Comparison of ENCODE assay signal across 8 cellular contexts in the genomic region with DNA sequence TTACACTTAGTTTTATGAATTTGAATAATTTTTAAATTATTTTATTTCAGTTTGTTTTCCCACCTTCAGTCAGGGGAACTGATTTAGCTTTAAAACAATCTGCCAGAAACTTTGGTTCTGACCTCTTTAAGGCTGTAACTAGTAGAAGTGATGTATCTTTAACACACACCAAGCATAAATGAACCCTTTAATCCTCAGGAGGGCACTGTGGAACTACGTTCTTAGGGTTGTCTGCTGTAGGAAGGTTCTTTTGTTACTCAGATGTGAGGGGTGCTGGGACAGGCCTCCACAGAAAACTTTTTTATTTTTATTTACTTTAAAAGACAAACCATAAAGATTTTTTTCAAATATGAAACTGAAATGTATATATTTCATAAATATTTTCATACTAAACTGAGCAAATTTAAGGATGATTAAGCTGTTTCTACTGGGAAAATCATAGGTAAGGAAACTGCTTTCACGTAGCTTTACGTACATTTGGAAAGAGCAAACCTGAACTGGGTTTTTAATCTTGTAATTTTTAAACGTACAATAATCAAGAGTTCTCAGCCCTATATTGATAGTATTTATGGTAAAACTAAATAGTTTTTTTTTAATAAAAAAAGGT. TPM values are rescaled to one million over a fixed set of nuclear protein-coding genes. Genes with fewer than 3 reads are reported as not detected.
DNase-seq lines count a peak whose midpoint lies in the region; ATAC-seq and TF ChIP-seq lines count a peak whose summit lies in the region.

No MANE protein-coding gene starts in this region.

- ATAC-seq in right cardiac atrium, result peak in 1 of 2 donors; percentile 68

- H3K4me1 ChIP-seq in right cardiac atrium (ENCODE audit: control insufficient read depth, insufficient read depth, low read length), result no peaks in the 10 kb centered on the region

- DNase-seq in DMS 273 (lab: John Stamatoyannopoulos, UW; ENCODE audit: unreplicated experiment), result peak; percentile 78
- peak; percentile 78 for DNase-seq in H4 (ENCODE audit: low spot score)
- peak; percentile 60 for DNase-seq in NCI-H1694 (lab: John Stamatoyannopoulos, UW)
- DNase-seq in right cardiac atrium, result no peak
- peak; percentile 58 for DNase-seq in smooth muscle cell of the brain vasculature (ENCODE audit: low read depth, low spot score)
- no peak for DNase-seq in GM19240 (ENCODE audit: insufficient read length, low spot score)
- DNase-seq in activated T-cell treated with anti-CD3 and anti-CD28 coated beads, Interleukin-2, amount 50 U/mL, for 1 hour, result no peak

- H3K4me3 ChIP-seq in WI38 (ENCODE audit: low read depth, low read length), result no peak overlapping the region
- peak overlapping the region; percentile 29 for H3K4me3 ChIP-seq in right cardiac atrium (ENCODE audit: low read length)

- TF ChIP-seq CTCF in WI38 (IDR thresholded peaks at IDR 0.05; ENCODE audit: low read depth, low read length), result peak; percentile 30; the same call in 1 of the 2 replicates

- intact Hi-C loops in right cardiac atrium (cut with DNase I), result loop anchor here in 2 of 4 donors (5.0 to 10.0 kb wide), 4 partner anchors 251 to 1081 kb away; no protein-coding TSS in a partner anchor

- no peaks in the 10 kb centered on the region for H3K9me3 ChIP-seq in right cardiac atrium (ENCODE audit: control insufficient read depth, low read length)

- H3K27me3 ChIP-seq in right cardiac atrium (ENCODE audit: control insufficient read depth, insufficient read depth), result no peaks in the 10 kb centered on the region

- H3K27ac ChIP-seq in right cardiac atrium (ENCODE audit: low read length), result no peak overlapping the region

- 44% methylated on average over 4 of the region's 4 CpGs for WGBS in right cardiac atrium

RNA-seq across cellular contexts. Expression of a gene that starts 5.3 kb away (rescaled TPM):
- 2.3 and 3.1 TPM in 2 replicates for total RNA-seq in H4 (2014; rRNA removed; shearing (Covaris generic))
- total RNA-seq in right cardiac atrium, result 10 to 100 TPM; 37.0 to 71.6 (median 44.0) TPM
- polyA plus RNA-seq in right cardiac atrium, result 44.1 TPM

Comparison
In these comparisons a context has a peak if more than half of its experiments do, and no peak if none do; other contexts are left out.
1. DNase-seq: peak in DMS 273 (single experiment), H4 (single experiment), NCI-H1694 (single experiment) and smooth muscle cell of the brain vasculature (single experiment); none in right cardiac atrium (0 of 3), GM19240 (single experiment) and activated T-cell treated with anti-CD3 and anti-CD28 coated beads, Interleukin-2, amount 50 U/mL, for 1 hour (single experiment).